2 cellular contexts compared by ENCODE assay signal in genomic region chr16:51131619-51132018, GRCh38.
TF ChIP-seq lines count a peak whose summit lies in the region.

No MANE protein-coding gene starts in this region.

TF ChIP-seq in H1, 55 proteins besides CTCF, POLR2A, EP300 and RAD21:
- TF ChIP-seq TAF1 (IDR thresholded peaks at IDR 0.05; ENCODE audit: low read depth, low read length), result no peak
- no peak for TF ChIP-seq ASH2L (IDR thresholded peaks at IDR 0.05; ENCODE audit: low read length)
- no peak for TF ChIP-seq HDAC2 (IDR thresholded peaks at IDR 0.05; ENCODE audit: borderline replicate concordance in 1 of 2, low read depth in 2 of 2, low read length in 2 of 2)
- no peak for TF ChIP-seq SIN3A (conservative IDR thresholded peaks at IDR 0.05 in 1 of 2, IDR thresholded peaks at IDR 0.05 in 1 of 2; ENCODE audit: low read depth in 1 of 2, low read length in 2 of 2)
- no peak for TF ChIP-seq CTBP2 (IDR thresholded peaks at IDR 0.05; ENCODE audit: borderline replicate concordance, insufficient read depth, insufficient read length, low read length)
- no peak for TF ChIP-seq SIRT6 (IDR thresholded peaks at IDR 0.05; ENCODE audit: low read length)
- no peak for TF ChIP-seq ZNF274 (IDR thresholded peaks at IDR 0.05; ENCODE audit: borderline replicate concordance, extremely low read depth, low read length)
- TF ChIP-seq CBX8 (IDR thresholded peaks at IDR 0.05; ENCODE audit: borderline replicate concordance, low read depth, low read length), result no peak
- TF ChIP-seq, protein P1, sequence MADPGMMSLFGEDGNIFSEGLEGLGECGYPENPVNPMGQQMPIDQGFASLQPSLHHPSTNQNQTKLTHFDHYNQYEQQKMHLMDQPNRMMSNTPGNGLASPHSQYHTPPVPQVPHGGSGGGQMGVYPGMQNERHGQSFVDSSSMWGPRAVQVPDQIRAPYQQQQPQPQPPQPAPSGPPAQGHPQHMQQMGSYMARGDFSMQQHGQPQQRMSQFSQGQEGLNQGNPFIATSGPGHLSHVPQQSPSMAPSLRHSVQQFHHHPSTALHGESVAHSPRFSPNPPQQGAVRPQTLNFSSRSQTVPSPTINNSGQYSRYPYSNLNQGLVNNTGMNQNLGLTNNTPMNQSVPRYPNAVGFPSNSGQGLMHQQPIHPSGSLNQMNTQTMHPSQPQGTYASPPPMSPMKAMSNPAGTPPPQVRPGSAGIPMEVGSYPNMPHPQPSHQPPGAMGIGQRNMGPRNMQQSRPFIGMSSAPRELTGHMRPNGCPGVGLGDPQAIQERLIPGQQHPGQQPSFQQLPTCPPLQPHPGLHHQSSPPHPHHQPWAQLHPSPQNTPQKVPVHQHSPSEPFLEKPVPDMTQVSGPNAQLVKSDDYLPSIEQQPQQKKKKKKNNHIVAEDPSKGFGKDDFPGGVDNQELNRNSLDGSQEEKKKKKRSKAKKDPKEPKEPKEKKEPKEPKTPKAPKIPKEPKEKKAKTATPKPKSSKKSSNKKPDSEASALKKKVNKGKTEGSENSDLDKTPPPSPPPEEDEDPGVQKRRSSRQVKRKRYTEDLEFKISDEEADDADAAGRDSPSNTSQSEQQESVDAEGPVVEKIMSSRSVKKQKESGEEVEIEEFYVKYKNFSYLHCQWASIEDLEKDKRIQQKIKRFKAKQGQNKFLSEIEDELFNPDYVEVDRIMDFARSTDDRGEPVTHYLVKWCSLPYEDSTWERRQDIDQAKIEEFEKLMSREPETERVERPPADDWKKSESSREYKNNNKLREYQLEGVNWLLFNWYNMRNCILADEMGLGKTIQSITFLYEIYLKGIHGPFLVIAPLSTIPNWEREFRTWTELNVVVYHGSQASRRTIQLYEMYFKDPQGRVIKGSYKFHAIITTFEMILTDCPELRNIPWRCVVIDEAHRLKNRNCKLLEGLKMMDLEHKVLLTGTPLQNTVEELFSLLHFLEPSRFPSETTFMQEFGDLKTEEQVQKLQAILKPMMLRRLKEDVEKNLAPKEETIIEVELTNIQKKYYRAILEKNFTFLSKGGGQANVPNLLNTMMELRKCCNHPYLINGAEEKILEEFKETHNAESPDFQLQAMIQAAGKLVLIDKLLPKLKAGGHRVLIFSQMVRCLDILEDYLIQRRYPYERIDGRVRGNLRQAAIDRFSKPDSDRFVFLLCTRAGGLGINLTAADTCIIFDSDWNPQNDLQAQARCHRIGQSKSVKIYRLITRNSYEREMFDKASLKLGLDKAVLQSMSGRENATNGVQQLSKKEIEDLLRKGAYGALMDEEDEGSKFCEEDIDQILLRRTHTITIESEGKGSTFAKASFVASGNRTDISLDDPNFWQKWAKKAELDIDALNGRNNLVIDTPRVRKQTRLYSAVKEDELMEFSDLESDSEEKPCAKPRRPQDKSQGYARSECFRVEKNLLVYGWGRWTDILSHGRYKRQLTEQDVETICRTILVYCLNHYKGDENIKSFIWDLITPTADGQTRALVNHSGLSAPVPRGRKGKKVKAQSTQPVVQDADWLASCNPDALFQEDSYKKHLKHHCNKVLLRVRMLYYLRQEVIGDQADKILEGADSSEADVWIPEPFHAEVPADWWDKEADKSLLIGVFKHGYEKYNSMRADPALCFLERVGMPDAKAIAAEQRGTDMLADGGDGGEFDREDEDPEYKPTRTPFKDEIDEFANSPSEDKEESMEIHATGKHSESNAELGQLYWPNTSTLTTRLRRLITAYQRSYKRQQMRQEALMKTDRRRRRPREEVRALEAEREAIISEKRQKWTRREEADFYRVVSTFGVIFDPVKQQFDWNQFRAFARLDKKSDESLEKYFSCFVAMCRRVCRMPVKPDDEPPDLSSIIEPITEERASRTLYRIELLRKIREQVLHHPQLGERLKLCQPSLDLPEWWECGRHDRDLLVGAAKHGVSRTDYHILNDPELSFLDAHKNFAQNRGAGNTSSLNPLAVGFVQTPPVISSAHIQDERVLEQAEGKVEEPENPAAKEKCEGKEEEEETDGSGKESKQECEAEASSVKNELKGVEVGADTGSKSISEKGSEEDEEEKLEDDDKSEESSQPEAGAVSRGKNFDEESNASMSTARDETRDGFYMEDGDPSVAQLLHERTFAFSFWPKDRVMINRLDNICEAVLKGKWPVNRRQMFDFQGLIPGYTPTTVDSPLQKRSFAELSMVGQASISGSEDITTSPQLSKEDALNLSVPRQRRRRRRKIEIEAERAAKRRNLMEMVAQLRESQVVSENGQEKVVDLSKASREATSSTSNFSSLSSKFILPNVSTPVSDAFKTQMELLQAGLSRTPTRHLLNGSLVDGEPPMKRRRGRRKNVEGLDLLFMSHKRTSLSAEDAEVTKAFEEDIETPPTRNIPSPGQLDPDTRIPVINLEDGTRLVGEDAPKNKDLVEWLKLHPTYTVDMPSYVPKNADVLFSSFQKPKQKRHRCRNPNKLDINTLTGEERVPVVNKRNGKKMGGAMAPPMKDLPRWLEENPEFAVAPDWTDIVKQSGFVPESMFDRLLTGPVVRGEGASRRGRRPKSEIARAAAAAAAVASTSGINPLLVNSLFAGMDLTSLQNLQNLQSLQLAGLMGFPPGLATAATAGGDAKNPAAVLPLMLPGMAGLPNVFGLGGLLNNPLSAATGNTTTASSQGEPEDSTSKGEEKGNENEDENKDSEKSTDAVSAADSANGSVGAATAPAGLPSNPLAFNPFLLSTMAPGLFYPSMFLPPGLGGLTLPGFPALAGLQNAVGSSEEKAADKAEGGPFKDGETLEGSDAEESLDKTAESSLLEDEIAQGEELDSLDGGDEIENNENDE (IDR thresholded peaks at IDR 0.05; ENCODE audit: insufficient replicate concordance, low read length), result no peak
- no peak for TF ChIP-seq SRF (IDR thresholded peaks at IDR 0.05; ENCODE audit: low read depth, low read length)
- no peak for TF ChIP-seq BRCA1 (IDR thresholded peaks at IDR 0.05; ENCODE audit: low read depth, low read length)
- no peak for TF ChIP-seq JUN (IDR thresholded peaks at IDR 0.05; ENCODE audit: low read depth, low read length)
- TF ChIP-seq SUZ12 (IDR thresholded peaks at IDR 0.05; ENCODE audit: low read length), result no peak
- no peak for TF ChIP-seq CEBPB (IDR thresholded peaks at IDR 0.05; ENCODE audit: low read depth, low read length)
- no peak for TF ChIP-seq SIX5 (IDR thresholded peaks at IDR 0.05; ENCODE audit: low read depth, low read length)

TF ChIP-seq in HepG2, 621 proteins besides CTCF, POLR2A, EP300 and RAD21:
- TF ChIP-seq KMT2A (CRISPR knock-in tag; IDR thresholded peaks at IDR 0.05) (no peak), ZBTB3 (CRISPR knock-in tag; IDR thresholded peaks at IDR 0.05; ENCODE audit: borderline replicate concordance, low read depth) (no peak), ZNF839 (CRISPR knock-in tag; IDR thresholded peaks at IDR 0.05; ENCODE audit: borderline replicate concordance) (no peak), ZNF207 (IDR thresholded peaks at IDR 0.05; ENCODE audit: borderline replicate concordance) (no peak), ZFX (CRISPR knock-in tag; IDR thresholded peaks at IDR 0.05; ENCODE audit: low read depth) (no peak), NRL (CRISPR knock-in tag; IDR thresholded peaks at IDR 0.05; ENCODE audit: borderline replicate concordance) (no peak), THRA (CRISPR knock-in tag; IDR thresholded peaks at IDR 0.05; ENCODE audit: borderline replicate concordance) (no peak)
- TF ChIP-seq, protein P2, sequence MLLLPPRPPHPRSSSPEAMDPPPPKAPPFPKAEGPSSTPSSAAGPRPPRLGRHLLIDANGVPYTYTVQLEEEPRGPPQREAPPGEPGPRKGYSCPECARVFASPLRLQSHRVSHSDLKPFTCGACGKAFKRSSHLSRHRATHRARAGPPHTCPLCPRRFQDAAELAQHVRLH (CRISPR knock-in tag; IDR thresholded peaks at IDR 0.05; ENCODE audit: borderline replicate concordance, low read depth), result no peak
